In genomic region chr12:45730116-45730841, GRCh38 we compare ENCODE assay signal across 8 cellular contexts. TPM values are rescaled to one million over a fixed set of nuclear protein-coding genes. Genes with fewer than 3 reads are reported as not detected.
DNase-seq lines count a peak whose midpoint lies in the region; TF ChIP-seq lines count a peak whose summit lies in the region.

No MANE protein-coding gene starts in this region.

- peaks cover 25% of the 10 kb centered on the region for H3K4me1 ChIP-seq in GM23248 (ENCODE audit: insufficient read depth)
- H3K4me1 ChIP-seq in mononuclear cell (ENCODE audit: insufficient read depth, low read length) = peaks cover 22% of the 10 kb centered on the region

- POLR2A ChIA-PET in AG04450 (lab: Yijun Ruan, JAX) = no interaction called here

- peaks cover 63% of the 10 kb centered on the region for H3K79me2 ChIP-seq in GM23248 (ENCODE audit: insufficient read depth)

- H3K27ac ChIP-seq in AG04450 (ENCODE audit: low read depth, low read length) (peak overlapping the region; percentile 93), GM23248 (peak overlapping the region; percentile 94)

- H3K9me3 ChIP-seq in AG04450 (ENCODE audit: control insufficient read depth, insufficient read depth, low read length) = no peaks in the 10 kb centered on the region
- H3K9me3 ChIP-seq in GM23248 (ENCODE audit: low read depth) = no peaks in the 10 kb centered on the region
- no peaks in the 10 kb centered on the region for H3K9me3 ChIP-seq in mononuclear cell (ENCODE audit: low read depth, low read length)

- H3K4me3 ChIP-seq in AG04450 (ENCODE audit: low read depth, low read length) = peak overlapping the region; percentile 88
- peak overlapping the region; percentile 95 for H3K4me3 ChIP-seq in GM23248
- peak overlapping the region; percentile 81 for H3K4me3 ChIP-seq in epithelial cell of esophagus (ENCODE audit: low read length)
- H3K4me3 ChIP-seq in mononuclear cell (ENCODE audit: low read length) = peak overlapping the region; percentile 99

- peak overlapping the region; percentile 96 for H3K9ac ChIP-seq in GM23248

- DNase-seq in AG04450 (ENCODE audit: low read depth, low spot score) = no peak
- peak; percentile 79 for DNase-seq in GM23248
- peak; percentile 72 for DNase-seq in NCI-H82 treated with DMSO at 0.1 percent for 48 hours (lab: John Stamatoyannopoulos, UW; ENCODE audit: unreplicated experiment)
- DNase-seq in activated T-cell treated with anti-CD3 and anti-CD28 coated beads for 24 hours (ENCODE audit: low read depth) = peak; percentile 28
- peak; percentile 58 for DNase-seq in epithelial cell of esophagus (ENCODE audit: low read depth)
- DNase-seq in stimulated activated CD8-positive, alpha-beta memory T cell treated with anti-CD3 and anti-CD28 coated beads, Interleukin-4, amount 100 ng/mL, for 24 hours (ENCODE audit: low read depth) = peak; percentile 30
- DNase-seq in SKM-1 treated with dmso at 0.1 percent for 144 hours (lab: John Stamatoyannopoulos, UW; ENCODE audit: unreplicated experiment) = no peak

- in situ Hi-C loops in GM23248 (cut with MboI) = loop anchor here (25.0 kb wide), 1 partner anchor 543 kb away; no protein-coding TSS in a partner anchor

- peak overlapping the region; percentile 92 for H2AFZ ChIP-seq in GM23248

- peak overlapping the region; percentile 97 for H3K4me2 ChIP-seq in GM23248 (ENCODE audit: unreplicated experiment)

- H4K20me1 ChIP-seq in GM23248 (ENCODE audit: insufficient read depth) = no peaks in the 10 kb centered on the region

- peaks cover 52% of the 10 kb centered on the region for H3F3A ChIP-seq in GM23248 (ENCODE audit: insufficient read depth)

- CTCF ChIA-PET in AG04450 (lab: Charles Lee) = interaction anchor here (0.7 to 1.7 kb wide), 4 partner anchors 12 to 538 kb away, joined by 3 to 11 read pairs (median 5); no protein-coding TSS in a partner anchor

- TF ChIP-seq CTCF in AG04450 (IDR thresholded peaks at IDR 0.05; ENCODE audit: low read depth, low read length) = no peak
- TF ChIP-seq CTCF in epithelial cell of esophagus (IDR thresholded peaks at IDR 0.05; ENCODE audit: insufficient read depth, low read depth, low read length, missing control alignments) = no peak

- 1 to 4% methylated on average over 37 to 57 of the region's 80 CpGs for WGBS in GM23248 (ENCODE audit: low coverage in 1 of 2, low lambda C conversion rate in 2 of 2, missing lambda C conversion rate in 2 of 2), 2 experiments

- no peaks in the 10 kb centered on the region for H3K36me3 ChIP-seq in GM23248 (ENCODE audit: low read depth)

- H3K27me3 ChIP-seq in AG04450 (ENCODE audit: control insufficient read depth, insufficient read depth, low read length) = no peaks in the 10 kb centered on the region
- H3K27me3 ChIP-seq in GM23248 (replicated peaks; ENCODE audit: insufficient read depth) = no peaks in the 10 kb centered on the region
- H3K27me3 ChIP-seq in mononuclear cell (ENCODE audit: insufficient read depth, low read length) = no peaks in the 10 kb centered on the region

- H3K9me2 ChIP-seq in GM23248 (ENCODE audit: insufficient read depth) = no peaks in the 10 kb centered on the region

RNA-seq across cellular contexts. Expression of gene ARID2, which starts 0.8 kb away (rescaled TPM):
- polyA plus RNA-seq in AG04450 (2011; rRNA removed) (16.0 and 18.5 TPM in 2 replicates), GM23248 (2016; fragmentation: Nextera tagmentation; extraction: Ambion mirVana) (9.0 and 11.7 TPM in 2 replicates)
- 44.3 and 62.7 TPM in 2 replicates for polyA minus RNA-seq in AG04450 (2011; rRNA and poly(A)+ RNA removed)
- 11.6 and 12.1 TPM in 2 replicates for total RNA-seq in GM23248 (2014; rRNA removed; shearing (Covaris generic))
- 72.6 TPM for total RNA-seq in mononuclear cell

Comparison
In these comparisons a context has a peak if more than half of its experiments do, and no peak if none do; other contexts are left out.
1. DNase-seq: peak in GM23248 (single experiment), NCI-H82 treated with DMSO at 0.1 percent for 48 hours (single experiment), activated T-cell treated with anti-CD3 and anti-CD28 coated beads for 24 hours (single experiment), epithelial cell of esophagus (single experiment) and stimulated activated CD8-positive, alpha-beta memory T cell treated with anti-CD3 and anti-CD28 coated beads, Interleukin-4, amount 100 ng/mL, for 24 hours (single experiment); none in AG04450 (single experiment) and SKM-1 treated with dmso at 0.1 percent for 144 hours (single experiment).
2. Peak in every context shown above with its lines, with median percentiles within 50 percentile points of each other: H3K4me3 ChIP-seq.